ENCODE assay signal across 1 cellular context in the genomic region with DNA sequence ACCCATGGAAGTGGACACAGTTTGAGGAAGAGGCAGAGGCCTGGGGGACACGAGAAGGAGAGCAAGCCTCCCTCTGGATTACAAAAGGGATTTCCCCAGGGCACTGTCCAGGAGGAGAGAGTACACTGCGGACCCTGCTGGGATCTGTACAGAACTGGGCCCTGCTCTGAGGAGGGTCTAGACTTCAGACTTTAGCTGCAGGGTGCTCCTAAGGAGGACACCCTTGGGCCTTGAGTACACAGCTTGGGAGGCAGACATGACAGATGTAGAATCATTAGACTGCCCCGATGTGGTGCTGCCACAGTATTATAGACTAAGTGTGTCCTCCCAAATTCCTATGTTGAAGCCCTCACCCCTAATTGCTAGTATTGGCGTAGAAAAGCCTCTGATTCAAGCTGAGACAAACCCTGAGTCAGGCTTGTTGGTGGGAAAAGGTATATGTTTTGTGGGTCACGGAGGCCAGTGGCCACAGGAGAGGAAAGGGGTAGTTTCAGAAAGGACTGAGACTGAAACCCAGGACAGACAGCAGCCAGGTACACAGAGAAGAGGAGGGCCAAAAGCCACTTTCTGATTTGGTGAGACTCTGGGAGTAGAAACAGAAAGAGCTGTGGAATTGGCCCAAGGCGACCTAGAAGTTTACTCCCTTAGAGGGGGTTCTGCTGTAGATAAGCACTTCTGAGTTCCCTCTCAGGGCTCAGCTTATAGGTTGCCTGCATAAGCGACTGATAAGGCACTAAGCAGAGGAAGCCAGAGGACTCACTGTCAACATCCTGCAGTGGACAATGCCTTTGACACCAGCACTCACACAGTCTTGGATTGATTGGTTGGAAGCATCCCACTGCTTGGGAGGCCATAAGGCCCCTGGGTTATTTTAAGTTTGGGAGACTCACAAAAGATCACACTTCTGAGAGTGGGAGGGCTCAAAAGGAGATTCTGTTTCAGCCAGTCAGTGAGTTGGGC.
TF ChIP-seq lines count a peak whose summit lies in the region.

No MANE protein-coding gene starts in this region.

TF ChIP-seq in GM23338, 12 proteins besides CTCF, POLR2A, EP300 and RAD21:
- TF ChIP-seq ZNF114 (CRISPR knock-in tag; IDR thresholded peaks at IDR 0.05) (no peak), JUNB (IDR thresholded peaks at IDR 0.05; ENCODE audit: unreplicated experiment) (no peak), CREB1 (CRISPR knock-in tag; IDR thresholded peaks at IDR 0.05; ENCODE audit: low read depth) (no peak), STAT1 (IDR thresholded peaks at IDR 0.05; ENCODE audit: unreplicated experiment) (no peak)
- TF ChIP-seq, protein P1, sequence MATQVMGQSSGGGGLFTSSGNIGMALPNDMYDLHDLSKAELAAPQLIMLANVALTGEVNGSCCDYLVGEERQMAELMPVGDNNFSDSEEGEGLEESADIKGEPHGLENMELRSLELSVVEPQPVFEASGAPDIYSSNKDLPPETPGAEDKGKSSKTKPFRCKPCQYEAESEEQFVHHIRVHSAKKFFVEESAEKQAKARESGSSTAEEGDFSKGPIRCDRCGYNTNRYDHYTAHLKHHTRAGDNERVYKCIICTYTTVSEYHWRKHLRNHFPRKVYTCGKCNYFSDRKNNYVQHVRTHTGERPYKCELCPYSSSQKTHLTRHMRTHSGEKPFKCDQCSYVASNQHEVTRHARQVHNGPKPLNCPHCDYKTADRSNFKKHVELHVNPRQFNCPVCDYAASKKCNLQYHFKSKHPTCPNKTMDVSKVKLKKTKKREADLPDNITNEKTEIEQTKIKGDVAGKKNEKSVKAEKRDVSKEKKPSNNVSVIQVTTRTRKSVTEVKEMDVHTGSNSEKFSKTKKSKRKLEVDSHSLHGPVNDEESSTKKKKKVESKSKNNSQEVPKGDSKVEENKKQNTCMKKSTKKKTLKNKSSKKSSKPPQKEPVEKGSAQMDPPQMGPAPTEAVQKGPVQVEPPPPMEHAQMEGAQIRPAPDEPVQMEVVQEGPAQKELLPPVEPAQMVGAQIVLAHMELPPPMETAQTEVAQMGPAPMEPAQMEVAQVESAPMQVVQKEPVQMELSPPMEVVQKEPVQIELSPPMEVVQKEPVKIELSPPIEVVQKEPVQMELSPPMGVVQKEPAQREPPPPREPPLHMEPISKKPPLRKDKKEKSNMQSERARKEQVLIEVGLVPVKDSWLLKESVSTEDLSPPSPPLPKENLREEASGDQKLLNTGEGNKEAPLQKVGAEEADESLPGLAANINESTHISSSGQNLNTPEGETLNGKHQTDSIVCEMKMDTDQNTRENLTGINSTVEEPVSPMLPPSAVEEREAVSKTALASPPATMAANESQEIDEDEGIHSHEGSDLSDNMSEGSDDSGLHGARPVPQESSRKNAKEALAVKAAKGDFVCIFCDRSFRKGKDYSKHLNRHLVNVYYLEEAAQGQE (IDR thresholded peaks at IDR 0.05; ENCODE audit: unreplicated experiment), result no peak
- TF ChIP-seq, protein P2, sequence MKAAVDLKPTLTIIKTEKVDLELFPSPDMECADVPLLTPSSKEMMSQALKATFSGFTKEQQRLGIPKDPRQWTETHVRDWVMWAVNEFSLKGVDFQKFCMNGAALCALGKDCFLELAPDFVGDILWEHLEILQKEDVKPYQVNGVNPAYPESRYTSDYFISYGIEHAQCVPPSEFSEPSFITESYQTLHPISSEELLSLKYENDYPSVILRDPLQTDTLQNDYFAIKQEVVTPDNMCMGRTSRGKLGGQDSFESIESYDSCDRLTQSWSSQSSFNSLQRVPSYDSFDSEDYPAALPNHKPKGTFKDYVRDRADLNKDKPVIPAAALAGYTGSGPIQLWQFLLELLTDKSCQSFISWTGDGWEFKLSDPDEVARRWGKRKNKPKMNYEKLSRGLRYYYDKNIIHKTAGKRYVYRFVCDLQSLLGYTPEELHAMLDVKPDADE (IDR thresholded peaks at IDR 0.05), result no peak
TF ChIP-seq in GM23338: peak in this region for 0.
